ENCODE assay signal across 18 cellular contexts in the genomic region with DNA sequence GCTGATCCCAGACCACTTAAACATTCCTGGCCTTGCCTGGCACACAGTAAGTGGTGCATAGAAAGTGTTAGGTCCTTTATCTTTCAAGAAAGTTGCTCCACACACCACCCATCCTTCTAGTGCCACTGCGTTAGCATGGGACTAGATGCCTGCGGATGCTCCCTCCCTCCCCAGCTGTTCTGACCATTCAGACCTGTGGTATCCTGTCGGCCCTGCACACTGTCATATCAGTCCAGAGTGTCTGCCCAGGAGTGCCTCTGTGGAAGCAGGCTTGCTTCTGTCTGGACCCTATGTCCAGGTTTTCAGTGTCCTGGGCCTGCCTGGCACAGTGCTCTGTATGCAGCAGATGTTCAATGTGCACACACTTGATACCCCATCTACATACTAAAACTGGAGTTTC.
"Had no signal": no experiment of that assay in that cellular context is flagged by ENCODE, and none has a peak within 500 bp of the region (broad histone marks: within the 10 kb centered on the region; RNA-seq: fewer than 3 reads in every experiment).

No MANE protein-coding gene starts in this region.

- H3K4me3 Mint-ChIP-seq: activated CD4-positive, alpha-beta memory T cell treated with anti-CD3 and anti-CD28 coated beads, Interleukin-2, amount 10 ng/mL, durations not matched to agents 7 days and 5 days; activated naive CD8-positive, alpha-beta T cell; stimulated activated naive B cell treated with anti-CD40 and anti-IgM and Interleukin-4, amounts not matched to agents 10 μg/mL and 1 μg/mL and 100 μg/mL, for 72 hours; T-helper 1 cell treated with Interleukin-12 subunit alpha and Interleukin-12 subunit beta and Interleukin-4 antibody, amounts not matched to agents 30 μg/mL and 1 μg/mL, for 36 hours had no signal

- DNase-seq: activated CD4-positive, alpha-beta memory T cell treated with anti-CD3 and anti-CD28 coated beads, Interleukin-2, amount 10 ng/mL, durations not matched to agents 7 days and 5 days; activated CD4-positive, alpha-beta T cell treated with anti-CD3 and anti-CD28 coated beads for 4 hours; amniotic stem cell; caudate nucleus; effector CD4-positive, alpha-beta T cell; foreskin melanocyte; midbrain; SIG-M5; stimulated activated CD4-positive, alpha-beta T cell treated with anti-CD3 and anti-CD28 coated beads, Interleukin-2, amount 100 ng/mL, for 48 hours; stimulated activated naive B cell treated with anti-CD40 and anti-IgM and Interleukin-4, amounts not matched to agents 10 μg/mL and 1 μg/mL and 100 μg/mL, for 72 hours; substantia nigra; trophoblast cell; WERI-Rb-1 had no signal

- H3K27ac Mint-ChIP-seq: activated CD4-positive, alpha-beta memory T cell treated with anti-CD3 and anti-CD28 coated beads, Interleukin-2, amount 10 ng/mL, durations not matched to agents 7 days and 5 days; activated naive CD8-positive, alpha-beta T cell; T-helper 1 cell treated with Interleukin-12 subunit alpha and Interleukin-12 subunit beta and Interleukin-4 antibody, amounts not matched to agents 30 μg/mL and 1 μg/mL, for 36 hours had no signal

- H3K27me3 Mint-ChIP-seq: activated CD4-positive, alpha-beta memory T cell treated with anti-CD3 and anti-CD28 coated beads, Interleukin-2, amount 10 ng/mL, durations not matched to agents 7 days and 5 days; activated naive CD8-positive, alpha-beta T cell; stimulated activated naive B cell treated with anti-CD40 and anti-IgM and Interleukin-4, amounts not matched to agents 10 μg/mL and 1 μg/mL and 100 μg/mL, for 72 hours had no signal

- ATAC-seq: stimulated activated naive B cell treated with anti-CD40 and anti-IgM and Interleukin-4, amounts not matched to agents 10 μg/mL and 1 μg/mL and 100 μg/mL, for 72 hours had no signal

- H3K4me3 ChIP-seq: coronary artery, lung had no signal

- H3K9me3 Mint-ChIP-seq: activated CD4-positive, alpha-beta memory T cell treated with anti-CD3 and anti-CD28 coated beads, Interleukin-2, amount 10 ng/mL, durations not matched to agents 7 days and 5 days; stimulated activated naive B cell treated with anti-CD40 and anti-IgM and Interleukin-4, amounts not matched to agents 10 μg/mL and 1 μg/mL and 100 μg/mL, for 72 hours; T-helper 1 cell treated with Interleukin-12 subunit alpha and Interleukin-12 subunit beta and Interleukin-4 antibody, amounts not matched to agents 30 μg/mL and 1 μg/mL, for 36 hours had no signal

- H3K4me1 ChIP-seq: parathyroid adenoma had no signal

- H3K27ac ChIP-seq: coronary artery, parathyroid adenoma, WERI-Rb-1 had no signal
